In genomic region chr19:18415177-18415867, GRCh38 we compare ENCODE assay signal across 10 cellular contexts. TPM values are rescaled to one million over a fixed set of nuclear protein-coding genes. Genes with fewer than 3 reads are reported as not detected.
DNase-seq lines count a peak whose midpoint lies in the region; ATAC-seq and TF ChIP-seq lines count a peak whose summit lies in the region.
"Had no signal": no experiment of that assay in that cellular context is flagged by ENCODE, and none has a peak within 500 bp of the region (broad histone marks: within the 10 kb centered on the region; RNA-seq: fewer than 3 reads in every experiment).

No MANE protein-coding gene starts in this region.

- H3K9me3 Mint-ChIP-seq in mesothelial cell of epicardium: no peaks in the 10 kb centered on the region

- no peak for ATAC-seq in HG03025 (IDR thresholded peaks at IDR 0.05; ENCODE audit: low FRiP score, unreplicated experiment)

- H3K4me3 ChIP-seq in uterus: peak overlapping the region; percentile 21 to 46

- DNase-seq in Daoy (ENCODE audit: low read depth) (peak; percentile 80), NOMO-1 treated with DMSO at 0.1 percent for 48 hours (lab: John Stamatoyannopoulos, UW; ENCODE audit: unreplicated experiment) (peak; percentile 58), caudate nucleus (lab: John Stamatoyannopoulos, UW) (peak in 2 of 61 donors; percentile 33 to 43), mesothelial cell of epicardium (ENCODE audit: low spot score in 2 of 2, unreplicated experiment in 2 of 2) (no peak), uterus (peak; percentile 91 to 96), NCI-H1048 (lab: John Stamatoyannopoulos, UW) (no peak), GM13976 (ENCODE audit: low spot score) (no peak)

- H3K4me1 ChIP-seq in uterus: peaks cover 0 to 21% of the 10 kb centered on the region in 2 donors

- H3K36me3 ChIP-seq in uterus: no peaks in the 10 kb centered on the region
- H3K36me3 ChIP-seq: pancreas had no signal

- intact Hi-C loops in uterus (cut with DNase I; ENCODE audit: low total_unique reads): loop anchor here (10.0 kb wide), 1 partner anchor 71 kb away; the partner anchor contains the start of gene PGPEP1

- TF ChIP-seq POLR2A in uterus (IDR thresholded peaks at IDR 0.05): peak; percentile 64 to 72

- H3K27ac ChIP-seq in caudate nucleus (ENCODE audit: low read depth, low read length) (peak overlapping the region; percentile 95), uterus (peak overlapping the region; percentile 90 to 93)

- H3K27me3 ChIP-seq in uterus: no peaks in the 10 kb centered on the region
- H3K27me3 ChIP-seq: pancreas had no signal

- no peak for TF ChIP-seq CTCF in mesothelial cell of epicardium (IDR thresholded peaks at IDR 0.05; ENCODE audit: unreplicated experiment)
- peak in 1 of 4 experiments; percentile 7 for TF ChIP-seq CTCF in uterus (IDR thresholded peaks at IDR 0.05)
- TF ChIP-seq CTCF in GM13976 (IDR thresholded peaks at IDR 0.05; ENCODE audit: borderline replicate concordance, control extremely low read depth, extremely low read depth, insufficient read depth, missing control alignments): no peak

- in situ Hi-C loops in GM13976 (cut with MboI; ENCODE audit: low sequenced_read_pairs, unreplicated experiment): no loop called here

- H3K9me3 ChIP-seq in uterus: no peaks in the 10 kb centered on the region
- H3K9me3 ChIP-seq: pancreas had no signal

- H3K27me3 Mint-ChIP-seq in mesothelial cell of epicardium (ENCODE audit: low read depth): no peaks in the 10 kb centered on the region

- peak overlapping the region; percentile 98 for H3K27ac Mint-ChIP-seq in mesothelial cell of epicardium

- H3K4me1 Mint-ChIP-seq in mesothelial cell of epicardium: peaks cover 50% of the 10 kb centered on the region

- no peaks in the 10 kb centered on the region for H3K36me3 Mint-ChIP-seq in mesothelial cell of epicardium

- H3K4me3 Mint-ChIP-seq in mesothelial cell of epicardium: peak overlapping the region; percentile 52

RNA-seq across cellular contexts. Expression of gene SSBP4, which starts 3.9 kb away (rescaled TPM):
- 57.4 and 73.6 TPM in 2 replicates for total RNA-seq in Daoy (2014; rRNA removed; shearing (Covaris generic))
- total RNA-seq in mesothelial cell of epicardium (120 to 123 TPM (median 121 TPM) in 3 replicates), uterus (100 to 1,000 TPM in 1 of 4 donors, 10 to 100 TPM in 3; 23.6 to 105 (median 54.8) TPM)

RNA-seq across cellular contexts. Expression of gene LRRC25, which starts 17.9 kb away (rescaled TPM):
- total RNA-seq in Daoy (2014; rRNA removed; shearing (Covaris generic)): not detected in 2 replicates
- total RNA-seq in mesothelial cell of epicardium (0.18 to 0.29 TPM in 2 of 3 replicates, not detected in the other), uterus (1 to 10 TPM in 2 of 4 donors, under 1 TPM in 1, not detected in 1; 0.51 to 2.3 (median 1.9) TPM)
- total RNA-seq: M059J had no signal

RNA-seq across cellular contexts. Expression of gene ISYNA1, which starts 22.6 kb away (rescaled TPM):
- total RNA-seq in Daoy (2014; rRNA removed; shearing (Covaris generic)): 7.0 and 7.4 TPM in 2 replicates
- total RNA-seq in mesothelial cell of epicardium (795 to 833 TPM (median 826 TPM) in 3 replicates), uterus (100 to 1,000 TPM in 2 of 4 donors, 10 to 100 TPM in 2; 56.8 to 152 (median 106) TPM)

RNA-seq across cellular contexts. Expression of gene GDF15, which starts 29.4 kb away (rescaled TPM):
- total RNA-seq in Daoy (2014; rRNA removed; shearing (Covaris generic)): 5.1 and 7.3 TPM in 2 replicates
- total RNA-seq in mesothelial cell of epicardium: 3.2 to 4.7 TPM (median 3.9 TPM) in 3 replicates
- 10 to 100 TPM in 1 of 4 donors, 1 to 10 TPM in 1, under 1 TPM in 2; 0.41 to 13.1 (median 1.6) TPM for total RNA-seq in uterus

Comparison
In these comparisons a context has a peak if more than half of its experiments do, and no peak if none do; other contexts are left out.
1. DNase-seq: peak in Daoy (single experiment), NOMO-1 treated with DMSO at 0.1 percent for 48 hours (single experiment) and uterus (2 of 2); none in mesothelial cell of epicardium (0 of 2), NCI-H1048 (single experiment) and GM13976 (single experiment).